In the genomic region with DNA sequence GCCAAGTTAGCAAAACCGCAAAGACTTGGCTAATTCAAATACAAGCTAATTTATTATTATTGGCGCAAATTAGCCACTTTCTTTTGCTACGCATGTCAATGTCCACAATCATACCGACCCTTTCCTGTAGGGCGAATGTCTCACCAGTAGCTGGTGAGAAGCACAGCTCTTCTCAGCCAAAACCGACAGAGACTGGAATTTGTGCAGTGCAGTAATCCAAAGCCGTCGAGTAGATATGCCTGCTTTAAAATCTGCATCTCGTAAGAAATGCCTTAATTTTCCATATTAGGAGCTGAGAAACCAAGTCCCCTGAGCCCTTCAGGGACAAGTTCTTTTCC, we compare ENCODE assay signal across 7 cellular contexts. TPM values are rescaled to one million over a fixed set of nuclear protein-coding genes. Genes with fewer than 3 reads are reported as not detected.
DNase-seq lines count a peak whose midpoint lies in the region; ATAC-seq, FAIRE-seq and TF ChIP-seq lines count a peak whose summit lies in the region.

No MANE protein-coding gene starts in this region.

- RAD21 ChIA-PET in GM12878 (lab: Charles Lee; ENCODE audit: unreplicated experiment), result interaction anchor here (0.5 to 2.9 kb wide), 32 partner anchors 10 to 758 kb away, joined by 3 to 38 read pairs (median 4); a partner anchor contains a TSS

- H3K4me2 ChIP-seq in GM12878 (ENCODE audit: control insufficient read depth, insufficient read depth) (peak overlapping the region; percentile 75), keratinocyte (ENCODE audit: control insufficient read depth, extremely low read depth, insufficient read depth, low read depth, low read length) (peak overlapping the region; percentile 88)

- intact Hi-C loops in GM12878 (cut with micrococcal nuclease; ENCODE audit: unreplicated experiment), result no loop called here

- no peaks in the 10 kb centered on the region for H4K20me1 ChIP-seq in GM12878 (ENCODE audit: control insufficient read depth, insufficient read depth)
- no peaks in the 10 kb centered on the region for H4K20me1 ChIP-seq in keratinocyte (ENCODE audit: control insufficient read depth, extremely low read depth, insufficient read depth, low read length)

- FAIRE-seq in GM12878 (lab: Jason Lieb, UNC) (peak; percentile 44), keratinocyte (lab: Jason Lieb, UNC) (no peak)

- in situ Hi-C loops in GM12878 (cut with MboI), result no loop called here

- WGBS in GM12878 (ENCODE audit: insufficient coverage, insufficient replicate concordance, low lambda C conversion rate, missing lambda C conversion rate), result under 1% methylated on average over 9 of the region's 9 CpGs

- H3K27me3 ChIP-seq in GM12878 (replicated peaks in 1 of 2; ENCODE audit: control insufficient read depth in 2 of 2, insufficient read depth in 2 of 2, low read length in 1 of 2), result no peaks in the 10 kb centered on the region
- no peaks in the 10 kb centered on the region for H3K27me3 ChIP-seq in keratinocyte (ENCODE audit: control insufficient read depth, extremely low read depth, insufficient read depth, low read length)
- H3K27me3 ChIP-seq in subcutaneous abdominal adipose tissue (ENCODE audit: control insufficient read depth in 5 of 5, insufficient read depth in 4 of 5, low read length in 5 of 5), result no peaks in the 10 kb centered on the region

- H3K4me3 ChIP-seq in GM12878 (peak overlapping the region; percentile 67), keratinocyte (ENCODE audit: control insufficient read depth in 2 of 3, extremely low read depth in 1 of 3, insufficient read depth in 2 of 3, low read depth in 1 of 3, low read length in 3 of 3) (peak overlapping the region; percentile 77 to 98 (median 80)), subcutaneous abdominal adipose tissue (ENCODE audit: low read depth in 1 of 5, low read length in 5 of 5) (peak overlapping the region; percentile 72 to 97 (median 88))

- no peak for TF ChIP-seq POLR2A in GM12878 (IDR thresholded peaks at IDR 0.05; ENCODE audit: low read depth, low read length)

- TSS peak; percentile 98 for BruUV-seq in GM12878 (replicated peaks; lab: Mats Ljungman, UMichigan)

- no peaks in the 10 kb centered on the region for H3K9me1 ChIP-seq in keratinocyte (ENCODE audit: control insufficient read depth, extremely low read depth, insufficient read depth, low read length)

- H3K79me2 ChIP-seq in GM12878 (ENCODE audit: control insufficient read depth, insufficient read depth, low read length) (peaks cover 19% of the 10 kb centered on the region), keratinocyte (ENCODE audit: control insufficient read depth, insufficient read depth, low read length) (peaks cover 41% of the 10 kb centered on the region)

- peak in 1 of 3 experiments; percentile 26; a peak in 2 of 6 replicates for TF ChIP-seq CTCF in GM12878 (IDR thresholded peaks at IDR 0.05 in 2 of 3, conservative IDR thresholded peaks at IDR 0.05 in 1 of 3; ENCODE audit: control insufficient read depth in 2 of 3, extremely low read depth in 1 of 3, insufficient read depth in 1 of 3, low read depth in 3 of 3, low read length in 3 of 3)
- TF ChIP-seq CTCF in keratinocyte (optimal IDR thresholded peaks at IDR 0.05 in 1 of 3, IDR thresholded peaks at IDR 0.05 in 1 of 3, conservative IDR thresholded peaks at IDR 0.05 in 1 of 3; ENCODE audit: extremely low read depth in 1 of 3, insufficient read depth in 2 of 3, low read length in 3 of 3), result peak in 1 of 3 experiments; percentile 9

- H3K9me3 ChIP-seq in GM12878 (replicated peaks; ENCODE audit: control insufficient read depth, insufficient read depth, low read length), result no peaks in the 10 kb centered on the region
- no peaks in the 10 kb centered on the region for H3K9me3 ChIP-seq in keratinocyte (ENCODE audit: control insufficient read depth, low read depth, low read length)
- no peaks in the 10 kb centered on the region for H3K9me3 ChIP-seq in subcutaneous abdominal adipose tissue (ENCODE audit: control insufficient read depth in 5 of 5, low read length in 5 of 5)

- ATAC-seq in GM21619 (IDR thresholded peaks at IDR 0.05; ENCODE audit: unreplicated experiment), result peak; percentile 9
- ATAC-seq in GM12878, result peak; percentile 54

- H2AFZ ChIP-seq in GM12878 (ENCODE audit: control insufficient read depth, low read depth, low read length) (peak overlapping the region; percentile 82), keratinocyte (ENCODE audit: control insufficient read depth, low read length) (peak overlapping the region; percentile 91)

- H3K9ac ChIP-seq in GM12878 (ENCODE audit: control insufficient read depth, insufficient read depth, low read length), result peak overlapping the region; percentile 83
- H3K9ac ChIP-seq in keratinocyte (ENCODE audit: control insufficient read depth, extremely low read depth, insufficient read depth, low read length), result peak overlapping the region; percentile 90
- peak overlapping the region; percentile 30 to 84 (median 67) for H3K9ac ChIP-seq in subcutaneous abdominal adipose tissue (ENCODE audit: low read length in 5 of 5)

- H3K4me1 ChIP-seq in GM12878 (ENCODE audit: control insufficient read depth, insufficient read depth, low read length) (no peaks in the 10 kb centered on the region), keratinocyte (ENCODE audit: control insufficient read depth, extremely low read depth, insufficient read depth, low read length) (peaks cover 2% of the 10 kb centered on the region), subcutaneous abdominal adipose tissue (ENCODE audit: control insufficient read depth in 5 of 5, insufficient read depth in 5 of 5, low read length in 5 of 5) (peaks cover 8 to 39% (median 35%) of the 10 kb centered on the region in 5 donors)

- POLR2A ChIA-PET in GM12878 (lab: Charles Lee), result interaction anchor here (0.6 to 2.2 kb wide), 16 partner anchors 10 to 278 kb away, joined by 3 to 21 read pairs (median 3); a partner anchor contains a TSS

- SMC1A ChIA-PET in GM12878 (lab: Charles Lee; ENCODE audit: uncharacterized antibody, unreplicated experiment), result interaction anchor here (0.6 to 2.5 kb wide), 25 partner anchors 10 to 723 kb away, joined by 3 to 31 read pairs (median 4); a partner anchor contains a TSS

- DNase-seq in GM04503 (ENCODE audit: low read depth) (peak; percentile 71), MV-4-11 (lab: John Stamatoyannopoulos, UW) (peak; percentile 53), GM12878 (ENCODE audit: low read depth, low spot score) (no peak), keratinocyte (ENCODE audit: low read depth, low spot score) (no peak), SW 1271 (lab: John Stamatoyannopoulos, UW) (no peak)

- TF ChIP-seq EP300 in GM12878 (IDR thresholded peaks at IDR 0.05; ENCODE audit: borderline replicate concordance in 1 of 2, control insufficient read depth in 1 of 2, low read depth in 2 of 2, low read length in 2 of 2), result no peak

- TF ChIP-seq RAD21 in GM12878 (IDR thresholded peaks at IDR 0.05; ENCODE audit: insufficient read depth, low read depth, low read length), result no peak

- dilution Hi-C loops in keratinocyte (cut with MboI; ENCODE audit: extremely low pct_ligation_motif_present, low sequenced_read_pairs), result no loop called here

- CTCF ChIA-PET in GM12878 (lab: Yijun Ruan, JAX), result interaction anchor here (0.6 to 2.7 kb wide), 18 partner anchors 9 to 758 kb away, joined by 3 to 28 read pairs (median 4); a partner anchor contains a TSS

- H3K27ac ChIP-seq in GM12878 (ENCODE audit: control insufficient read depth, insufficient read depth) (peak overlapping the region; percentile 79), keratinocyte (ENCODE audit: control insufficient read depth, insufficient read depth, low read length) (peak overlapping the region; percentile 85), subcutaneous abdominal adipose tissue (ENCODE audit: low read depth, low read length) (peak overlapping the region; percentile 94)

- H3K36me3 ChIP-seq in GM12878 (ENCODE audit: control insufficient read depth in 2 of 2, insufficient read depth in 2 of 2, low read length in 1 of 2) (no peaks in the 10 kb centered on the region), keratinocyte (ENCODE audit: control insufficient read depth in 2 of 2, extremely low read depth in 1 of 2, insufficient read depth in 2 of 2, low read length in 2 of 2) (peaks cover 0 to 2% of the 10 kb centered on the region in 2 experiments), subcutaneous abdominal adipose tissue (ENCODE audit: control insufficient read depth in 5 of 5, insufficient read depth in 5 of 5, low read length in 5 of 5) (no peaks in the 10 kb centered on the region)

RNA-seq across cellular contexts. Expression of a gene that starts 0.6 kb away (rescaled TPM):
- total RNA-seq in GM12878 (2013; cell fraction: nucleolus; rRNA removed), result 28.7 and 35.6 TPM in 2 replicates
- total RNA-seq in GM12878 (2014; rRNA removed) (2.7 and 2.8 TPM in 2 replicates), GM12878 (2014; rRNA removed; fragmentation: Illumina TruSeq; extraction: Trizol) (3.6 and 3.8 TPM in 2 replicates), GM12878 (2021) (4.2 and 5.2 TPM in 2 replicates)
- 1.7 TPM for polyA plus RNA-seq in GM12878 (2011; ENCODE audit: low read depth)
- polyA plus RNA-seq in GM12878 (2011; rRNA removed) (6.0 and 12.9 TPM in 2 replicates), GM12878 (2014; fragmentation: Illumina TruSeq; extraction: Trizol) (2.4 and 3.3 TPM in 2 replicates), GM12878 (2014; fragmentation: Nextera tagmentation; extraction: Ambion mirVana) (under 1 TPM; 0.73 to 0.74 TPM), GM12878 (2014; rRNA removed) (1.5 and 2.2 TPM in 2 replicates), GM12878 (2016; fragmentation: Nextera tagmentation; extraction: Ambion mirVana) (1 to 10 TPM; 8.9 to 9.4 TPM), keratinocyte (6.1 to 11.2 TPM (median 6.8 TPM) in 3 replicates)
- 1.9 and 2.0 TPM in 2 replicates for polyA plus RNA-seq in GM12878 (2011; cell fraction: cytosol; rRNA removed)
- 3.8 TPM in 2 replicates for polyA plus RNA-seq in GM12878 (2011; cell fraction: nucleus; rRNA removed)
- 3.0 and 4.5 TPM in 2 replicates for polyA plus RNA-seq in GM12878 (2012)
- polyA minus RNA-seq in GM12878 (2011; rRNA and poly(A)+ RNA removed), result 7.1 and 15.5 TPM in 2 replicates
- polyA minus RNA-seq in GM12878 (2011; cell fraction: cytosol; rRNA and poly(A)+ RNA removed), result 3.4 and 4.8 TPM in 2 replicates
- polyA minus RNA-seq in GM12878 (2011; cell fraction: nucleus; rRNA and poly(A)+ RNA removed), result 5.0 and 6.1 TPM in 2 replicates
- 18.8 TPM for polyA plus RNA-seq in keratinocyte (2011; ENCODE audit: low read depth)
- 4.3 and 7.3 TPM in 2 replicates for polyA plus RNA-seq in keratinocyte (2011; cell fraction: cytosol; rRNA removed)
- polyA plus RNA-seq in keratinocyte (2011; cell fraction: nucleus; rRNA removed), result 7.3 and 9.3 TPM in 2 replicates
- 8.4 and 10.4 TPM in 2 replicates for polyA plus RNA-seq in keratinocyte (2012; ENCODE audit: low replicate concordance)
- polyA minus RNA-seq in keratinocyte, result 8.8 to 49.9 TPM (median 15.1 TPM) in 3 replicates
- polyA minus RNA-seq in keratinocyte (2011; cell fraction: cytosol; rRNA and poly(A)+ RNA removed), result 16.7 TPM
- 10.9 and 19.9 TPM in 2 replicates for polyA minus RNA-seq in keratinocyte (2011; cell fraction: nucleus; rRNA and poly(A)+ RNA removed)

RNA-seq across cellular contexts. Expression of a gene that starts 21.0 kb away (rescaled TPM):
- 214 and 218 TPM in 2 replicates for total RNA-seq in GM12878 (2013; cell fraction: nucleolus; rRNA removed)
- 40.7 and 43.9 TPM in 2 replicates for total RNA-seq in GM12878 (2014; rRNA removed)
- 33.1 and 33.3 TPM in 2 replicates for total RNA-seq in GM12878 (2014; rRNA removed; fragmentation: Illumina TruSeq; extraction: Trizol)
- 73.7 and 77.0 TPM in 2 replicates for total RNA-seq in GM12878 (2021)
- 34.2 TPM for polyA plus RNA-seq in GM12878 (2011; ENCODE audit: low read depth)
- polyA plus RNA-seq in GM12878 (2011; rRNA removed), result 83.0 and 107 TPM in 2 replicates
- 37.9 and 39.1 TPM in 2 replicates for polyA plus RNA-seq in GM12878 (2011; cell fraction: cytosol; rRNA removed)
- 23.7 and 25.8 TPM in 2 replicates for polyA plus RNA-seq in GM12878 (2011; cell fraction: nucleus; rRNA removed)
- 61.2 and 63.5 TPM in 2 replicates for polyA plus RNA-seq in GM12878 (2012)
- 59.5 and 60.2 TPM in 2 replicates for polyA plus RNA-seq in GM12878 (2014; fragmentation: Illumina TruSeq; extraction: Trizol)
- 10 to 100 TPM; 10.0 to 11.1 TPM for polyA plus RNA-seq in GM12878 (2014; fragmentation: Nextera tagmentation; extraction: Ambion mirVana)
- 43.5 and 50.4 TPM in 2 replicates for polyA plus RNA-seq in GM12878 (2014; rRNA removed)
- polyA plus RNA-seq in GM12878 (2016; fragmentation: Nextera tagmentation; extraction: Ambion mirVana), result 10 to 100 TPM; 87.6 to 88.9 TPM
- 60.7 and 111 TPM in 2 replicates for polyA minus RNA-seq in GM12878 (2011; rRNA and poly(A)+ RNA removed)
- polyA minus RNA-seq in GM12878 (2011; cell fraction: cytosol; rRNA and poly(A)+ RNA removed), result 39.4 and 50.1 TPM in 2 replicates
- polyA minus RNA-seq in GM12878 (2011; cell fraction: nucleus; rRNA and poly(A)+ RNA removed), result 37.4 and 63.6 TPM in 2 replicates
- 127 to 198 TPM (median 139 TPM) in 3 replicates for polyA plus RNA-seq in keratinocyte
- polyA plus RNA-seq in keratinocyte (2011; ENCODE audit: low read depth), result 55.7 TPM
- polyA plus RNA-seq in keratinocyte (2011; cell fraction: cytosol; rRNA removed), result 30.4 and 65.2 TPM in 2 replicates
- polyA plus RNA-seq in keratinocyte (2011; cell fraction: nucleus; rRNA removed), result 164 and 178 TPM in 2 replicates
- 73.0 and 154 TPM in 2 replicates for polyA plus RNA-seq in keratinocyte (2012; ENCODE audit: low replicate concordance)
- 58.4 to 258 TPM (median 125 TPM) in 3 replicates for polyA minus RNA-seq in keratinocyte
- polyA minus RNA-seq in keratinocyte (2011; cell fraction: cytosol; rRNA and poly(A)+ RNA removed), result 82.5 TPM
- 204 and 420 TPM in 2 replicates for polyA minus RNA-seq in keratinocyte (2011; cell fraction: nucleus; rRNA and poly(A)+ RNA removed)

Comparison
In these comparisons a context has a peak if more than half of its experiments do, and no peak if none do; other contexts are left out.
1. DNase-seq: peak in GM04503 (single experiment) and MV-4-11 (single experiment); none in GM12878 (single experiment), keratinocyte (single experiment) and SW 1271 (0 of 2).
2. Peak in every context shown above with its lines, with median percentiles within 50 percentile points of each other: H3K27ac ChIP-seq, H3K4me3 ChIP-seq and H3K9ac ChIP-seq.